ENCODE assay signal across 8 cellular contexts in genomic region chrX:71128915-71129765, GRCh38. TPM values are rescaled to one million over a fixed set of nuclear protein-coding genes. Genes with fewer than 3 reads are reported as not detected.
DNase-seq lines count a peak whose midpoint lies in the region; ATAC-seq lines count a peak whose summit lies in the region.

No MANE protein-coding gene starts in this region.

- CTCF ChIA-PET in activated CD4-positive, alpha-beta memory T cell treated with anti-CD3 and anti-CD28 coated beads, Interleukin-2, amount 10 ng/mL, durations not matched to agents 7 days and 5 days (lab: Charles Lee): interaction anchor here (0.6 to 2.8 kb wide), 10 partner anchors 11 to 237 kb away, joined by 3 to 23 read pairs (median 6); partner anchors contain the start of genes IL2RG and TAF1

- H3K4me3 Mint-ChIP-seq in activated CD4-positive, alpha-beta memory T cell treated with anti-CD3 and anti-CD28 coated beads, Interleukin-2, amount 10 ng/mL, durations not matched to agents 7 days and 5 days: no peak overlapping the region
- no peak overlapping the region for H3K4me3 Mint-ChIP-seq in dendritic cell treated with granulocyte-macrophage colony-stimulating factor and Interleukin-4, amounts not matched to agents 40 ng/mL and 50 ng/mL, for 4 days

- H3K36me3 Mint-ChIP-seq in activated CD4-positive, alpha-beta memory T cell treated with anti-CD3 and anti-CD28 coated beads, Interleukin-2, amount 10 ng/mL, durations not matched to agents 7 days and 5 days (ENCODE audit: low read depth): peaks cover 62% of the 10 kb centered on the region
- peaks cover 100% of the 10 kb centered on the region for H3K36me3 Mint-ChIP-seq in dendritic cell treated with granulocyte-macrophage colony-stimulating factor and Interleukin-4, amounts not matched to agents 40 ng/mL and 50 ng/mL, for 4 days (ENCODE audit: low read depth)

- intact Hi-C loops in dendritic cell treated with granulocyte-macrophage colony-stimulating factor and Interleukin-4, amounts not matched to agents 40 ng/mL and 50 ng/mL, for 4 days (cut with micrococcal nuclease): loop anchor here (1.0 to 5.0 kb wide), 3 partner anchors 31 to 159 kb away; no protein-coding TSS in a partner anchor

- in situ Hi-C loops in Caki2 (cut with HindIII; ENCODE audit: low pct_unique_long_range_greater_than_20kb, low sequenced_read_pairs): no loop called here

- peak; percentile 23 for DNase-seq in Caki2 (ENCODE audit: low read depth)
- peak; percentile 21 for DNase-seq in NCI-H510A (lab: John Stamatoyannopoulos, UW)
- peak; percentile 77 for DNase-seq in activated CD4-positive, alpha-beta memory T cell treated with anti-CD3 and anti-CD28 coated beads, Interleukin-2, amount 10 ng/mL, durations not matched to agents 7 days and 5 days
- peak; percentile 60 for DNase-seq in medulla oblongata (ENCODE audit: extremely low spot score)
- peak; percentile 60 to 69 for DNase-seq in stimulated activated CD8-positive, alpha-beta memory T cell treated with anti-CD3 and anti-CD28 coated beads, Interleukin-2, amount 100 ng/mL, for 48 hours (ENCODE audit: low read depth in 2 of 2)

- POLR2A ChIA-PET in activated CD4-positive, alpha-beta memory T cell treated with anti-CD3 and anti-CD28 coated beads, Interleukin-2, amount 10 ng/mL, durations not matched to agents 7 days and 5 days (lab: Charles Lee): interaction anchor here (0.6 to 2.2 kb wide), 8 partner anchors 11 to 61 kb away, joined by 3 to 13 read pairs (median 4); partner anchors contain the start of genes IL2RG, MED12 and SNX12

- no peaks in the 10 kb centered on the region for H3K9me3 Mint-ChIP-seq in activated CD4-positive, alpha-beta memory T cell treated with anti-CD3 and anti-CD28 coated beads, Interleukin-2, amount 10 ng/mL, durations not matched to agents 7 days and 5 days
- H3K9me3 Mint-ChIP-seq in dendritic cell treated with granulocyte-macrophage colony-stimulating factor and Interleukin-4, amounts not matched to agents 40 ng/mL and 50 ng/mL, for 4 days: no peaks in the 10 kb centered on the region

- ATAC-seq in GM21723 (IDR thresholded peaks at IDR 0.05; ENCODE audit: unreplicated experiment): peak; percentile 86
- no peak for ATAC-seq in HG03565 (IDR thresholded peaks at IDR 0.05; ENCODE audit: unreplicated experiment)

- peaks cover 16% of the 10 kb centered on the region for H3K4me1 Mint-ChIP-seq in activated CD4-positive, alpha-beta memory T cell treated with anti-CD3 and anti-CD28 coated beads, Interleukin-2, amount 10 ng/mL, durations not matched to agents 7 days and 5 days
- peaks cover 30% of the 10 kb centered on the region for H3K4me1 Mint-ChIP-seq in dendritic cell treated with granulocyte-macrophage colony-stimulating factor and Interleukin-4, amounts not matched to agents 40 ng/mL and 50 ng/mL, for 4 days (ENCODE audit: low read depth)

- H3K27ac Mint-ChIP-seq in activated CD4-positive, alpha-beta memory T cell treated with anti-CD3 and anti-CD28 coated beads, Interleukin-2, amount 10 ng/mL, durations not matched to agents 7 days and 5 days: peak overlapping the region; percentile 16
- peak overlapping the region; percentile 67 for H3K27ac Mint-ChIP-seq in dendritic cell treated with granulocyte-macrophage colony-stimulating factor and Interleukin-4, amounts not matched to agents 40 ng/mL and 50 ng/mL, for 4 days

- H3K27me3 Mint-ChIP-seq in activated CD4-positive, alpha-beta memory T cell treated with anti-CD3 and anti-CD28 coated beads, Interleukin-2, amount 10 ng/mL, durations not matched to agents 7 days and 5 days: no peaks in the 10 kb centered on the region
- H3K27me3 Mint-ChIP-seq in dendritic cell treated with granulocyte-macrophage colony-stimulating factor and Interleukin-4, amounts not matched to agents 40 ng/mL and 50 ng/mL, for 4 days: no peaks in the 10 kb centered on the region

RNA-seq across cellular contexts. Expression of gene MED12, which starts 10.7 kb away (rescaled TPM):
- total RNA-seq in Caki2 (2014; rRNA removed; shearing (Covaris generic); ENCODE audit: low replicate concordance): 4.8 and 6.7 TPM in 2 replicates
- 10 to 100 TPM; 56.5 to 61.3 TPM for total RNA-seq in activated CD4-positive, alpha-beta memory T cell treated with anti-CD3 and anti-CD28 coated beads, Interleukin-2, amount 10 ng/mL, durations not matched to agents 7 days and 5 days

RNA-seq across cellular contexts. Expression of gene NLGN3, which starts 15.5 kb away (rescaled TPM):
- 0.20 TPM in 1 of 2 replicates, not detected in the other for total RNA-seq in Caki2 (2014; rRNA removed; shearing (Covaris generic); ENCODE audit: low replicate concordance)
- total RNA-seq in activated CD4-positive, alpha-beta memory T cell treated with anti-CD3 and anti-CD28 coated beads, Interleukin-2, amount 10 ng/mL, durations not matched to agents 7 days and 5 days: 1 to 10 TPM in 1 of 2 experiments, under 1 TPM in 1; 0.90 to 1.2 TPM

RNA-seq across cellular contexts. Expression of gene IL2RG, which starts 17.8 kb away (rescaled TPM):
- total RNA-seq in Caki2 (2014; rRNA removed; shearing (Covaris generic); ENCODE audit: low replicate concordance): not detected in 2 replicates
- 100 to 1,000 TPM; 633 to 637 TPM for total RNA-seq in activated CD4-positive, alpha-beta memory T cell treated with anti-CD3 and anti-CD28 coated beads, Interleukin-2, amount 10 ng/mL, durations not matched to agents 7 days and 5 days

RNA-seq across cellular contexts. Expression of gene CXorf65, which starts 22.6 kb away (rescaled TPM):
- not detected in 2 replicates for total RNA-seq in Caki2 (2014; rRNA removed; shearing (Covaris generic); ENCODE audit: low replicate concordance)
- 10 to 100 TPM; 26.4 to 29.9 TPM for total RNA-seq in activated CD4-positive, alpha-beta memory T cell treated with anti-CD3 and anti-CD28 coated beads, Interleukin-2, amount 10 ng/mL, durations not matched to agents 7 days and 5 days

RNA-seq across cellular contexts. Expression of gene FOXO4, which starts 33.5 kb away (rescaled TPM):
- 0.41 and 1.3 TPM in 2 replicates for total RNA-seq in Caki2 (2014; rRNA removed; shearing (Covaris generic); ENCODE audit: low replicate concordance)
- 10 to 100 TPM; 18.4 to 20.4 TPM for total RNA-seq in activated CD4-positive, alpha-beta memory T cell treated with anti-CD3 and anti-CD28 coated beads, Interleukin-2, amount 10 ng/mL, durations not matched to agents 7 days and 5 days

Comparison
In these comparisons a context has a peak if more than half of its experiments do, and no peak if none do; other contexts are left out.
1. DNase-seq: peak in every context shown above with its lines; median percentile 77 in activated CD4-positive, alpha-beta memory T cell treated with anti-CD3 and anti-CD28 coated beads, Interleukin-2, amount 10 ng/mL, durations not matched to agents 7 days and 5 days; 64 in stimulated activated CD8-positive, alpha-beta memory T cell treated with anti-CD3 and anti-CD28 coated beads, Interleukin-2, amount 100 ng/mL, for 48 hours; 60 in medulla oblongata; 23 in Caki2; 21 in NCI-H510A.
2. RNA of gene IL2RG, which starts 17.8 kb away (total RNA-seq): 633 to 637 TPM in activated CD4-positive, alpha-beta memory T cell treated with anti-CD3 and anti-CD28 coated beads, Interleukin-2, amount 10 ng/mL, durations not matched to agents 7 days and 5 days; not detected in Caki2; every median in the first group is over 100 times any median in the second.